ENCODE assay signal across 7 cellular contexts in the genomic region with DNA sequence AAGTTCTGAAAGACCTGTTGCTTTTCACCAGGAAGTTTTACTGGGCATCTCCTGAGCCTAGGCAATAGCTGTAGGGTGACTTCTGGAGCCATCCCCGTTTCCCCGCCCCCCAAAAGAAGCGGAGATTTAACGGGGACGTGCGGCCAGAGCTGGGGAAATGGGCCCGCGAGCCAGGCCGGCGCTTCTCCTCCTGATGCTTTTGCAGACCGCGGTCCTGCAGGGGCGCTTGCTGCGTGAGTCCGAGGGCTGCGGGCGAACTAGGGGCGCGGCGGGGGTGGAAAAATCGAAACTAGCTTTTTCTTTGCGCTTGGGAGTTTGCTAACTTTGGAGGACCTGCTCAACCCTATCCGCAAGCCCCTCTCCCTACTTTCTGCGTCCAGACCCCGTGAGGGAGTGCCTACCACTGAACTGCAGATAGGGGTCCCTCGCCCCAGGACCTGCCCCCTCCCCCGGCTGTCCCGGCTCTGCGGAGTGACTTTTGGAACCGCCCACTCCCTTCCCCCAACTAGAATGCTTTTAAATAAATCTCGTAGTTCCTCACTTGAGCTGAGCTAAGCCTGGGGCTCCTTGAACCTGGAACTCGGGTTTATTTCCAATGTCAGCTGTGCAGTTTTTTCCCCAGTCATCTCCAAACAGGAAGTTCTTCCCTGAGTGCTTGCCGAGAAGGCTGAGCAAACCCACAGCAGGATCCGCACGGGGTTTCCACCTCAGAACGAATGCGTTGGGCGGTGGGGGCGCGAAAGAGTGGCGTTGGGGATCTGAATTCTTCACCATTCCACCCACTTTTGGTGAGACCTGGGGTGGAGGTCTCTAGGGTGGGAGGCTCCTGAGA. TPM values are rescaled to one million over a fixed set of nuclear protein-coding genes. Genes with fewer than 3 reads are reported as not detected.
A peak's percentile ranks its signal among the peaks of the same experiment; 100 is the strongest.
DNase-seq lines count a peak whose midpoint lies in the region; ATAC-seq and TF ChIP-seq lines count a peak whose summit lies in the region.

A gene with protein sequence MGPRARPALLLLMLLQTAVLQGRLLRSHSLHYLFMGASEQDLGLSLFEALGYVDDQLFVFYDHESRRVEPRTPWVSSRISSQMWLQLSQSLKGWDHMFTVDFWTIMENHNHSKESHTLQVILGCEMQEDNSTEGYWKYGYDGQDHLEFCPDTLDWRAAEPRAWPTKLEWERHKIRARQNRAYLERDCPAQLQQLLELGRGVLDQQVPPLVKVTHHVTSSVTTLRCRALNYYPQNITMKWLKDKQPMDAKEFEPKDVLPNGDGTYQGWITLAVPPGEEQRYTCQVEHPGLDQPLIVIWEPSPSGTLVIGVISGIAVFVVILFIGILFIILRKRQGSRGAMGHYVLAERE (plus strand): TSS at position 146 of the 832 bp plus-strand sequence. CDS start 12 bp downstream, at position 158.

- peak; percentile 10 for DNase-seq in GM19238 (ENCODE audit: insufficient read length, low spot score)
- DNase-seq in Panc1 (ENCODE audit: low read depth, low spot score), result no peak
- DNase-seq in right atrium auricular region (ENCODE audit: low spot score), result peak; percentile 64
- DNase-seq in pons (ENCODE audit: low spot score), result peak; percentile 52
- DNase-seq in NCI-H82 treated with DMSO at 0.1 percent for 48 hours (lab: John Stamatoyannopoulos, UW; ENCODE audit: unreplicated experiment), result no peak
- no peak for DNase-seq in OCI-M2 (lab: John Stamatoyannopoulos, UW; ENCODE audit: unreplicated experiment)

- TF ChIP-seq CTCF in Panc1 (IDR thresholded peaks at IDR 0.05) (no peak), right atrium auricular region (IDR thresholded peaks at IDR 0.05) (peak in 1 of 2 donors; percentile 39)

- POLR2A ChIA-PET in Panc1 (lab: Charles Lee), result interaction anchor here (0.9 kb wide), 2 partner anchors 14 to 19 kb away, joined by 3 to 4 read pairs; no protein-coding TSS in a partner anchor

- H3K36me3 ChIP-seq in Panc1 (ENCODE audit: control insufficient read depth, insufficient read depth, low read length) (no peaks in the 10 kb centered on the region), right atrium auricular region (no peaks in the 10 kb centered on the region)

- peak; percentile 80 for ATAC-seq in Panc1

- in situ Hi-C loops in Panc1 (cut with HindIII; ENCODE audit: low pct_unique_long_range_greater_than_20kb, low sequenced_read_pairs), result no loop called here

- intact Hi-C loops in Panc1 (cut with micrococcal nuclease; ENCODE audit: unreplicated experiment), result no loop called here

- CTCF ChIA-PET in Panc1 (lab: Charles Lee), result interaction anchor here (0.8 kb wide), 1 partner anchor 10 kb away, joined by 3 read pairs; no protein-coding TSS in a partner anchor

- H3K9me3 ChIP-seq in Panc1 (ENCODE audit: control insufficient read depth, insufficient read depth, low read depth, low read length) (no peaks in the 10 kb centered on the region), right atrium auricular region (no peaks in the 10 kb centered on the region)

- H3K27ac ChIP-seq in Panc1 (ENCODE audit: low read length), result peak within 1 kb of the TSS; percentile 96
- peak within 1 kb of the TSS; percentile 37 for H3K27ac ChIP-seq in angular gyrus (ENCODE audit: low read depth, low read length)
- H3K27ac ChIP-seq in right atrium auricular region, result peak within 1 kb of the TSS; percentile 90 to 93

- H3K4me1 ChIP-seq in Panc1 (ENCODE audit: control insufficient read depth, insufficient read depth, low read length) (peaks cover 17% of the 10 kb centered on the region; the same call in 1 of the 2 replicates), right atrium auricular region (peaks cover 0 to 20% of the 10 kb centered on the region in 2 donors)

- no TSS peak for BruUV-seq in Panc1 (replicated peaks; lab: Mats Ljungman, UMichigan)

- H3K4me3 ChIP-seq in Panc1 (ENCODE audit: low read depth in 2 of 2, low read length in 2 of 2) (peak within 1 kb of the TSS; percentile 61 to 85), right atrium auricular region (peak within 1 kb of the TSS; percentile 72 to 73)

- H3K27me3 ChIP-seq in Panc1 (ENCODE audit: control insufficient read depth, insufficient read depth, low read length) (no peaks in the 10 kb centered on the region), right atrium auricular region (no peaks in the 10 kb centered on the region)

RNA-seq across cellular contexts. Expression of the gene that starts here (rescaled TPM):
- total RNA-seq in Panc1 (2021; ENCODE audit: unreplicated experiment) (12.1 TPM), right atrium auricular region (1 to 10 TPM; 3.1 to 6.4 TPM)
- 17.7 TPM for polyA plus RNA-seq in Panc1 (2012; ENCODE audit: insufficient read length)

Comparison
In these comparisons a context has a peak if more than half of its experiments do, and no peak if none do; other contexts are left out.
1. DNase-seq: peak in GM19238 (single experiment), right atrium auricular region (single experiment) and pons (single experiment); none in Panc1 (single experiment), NCI-H82 treated with DMSO at 0.1 percent for 48 hours (single experiment) and OCI-M2 (single experiment).
2. H3K27ac ChIP-seq: peak in every context shown above with its lines; median percentile 96 in Panc1; 92 in right atrium auricular region; 37 in angular gyrus.